Comparison of ENCODE assay signal across 22 cellular contexts in the genomic region with DNA sequence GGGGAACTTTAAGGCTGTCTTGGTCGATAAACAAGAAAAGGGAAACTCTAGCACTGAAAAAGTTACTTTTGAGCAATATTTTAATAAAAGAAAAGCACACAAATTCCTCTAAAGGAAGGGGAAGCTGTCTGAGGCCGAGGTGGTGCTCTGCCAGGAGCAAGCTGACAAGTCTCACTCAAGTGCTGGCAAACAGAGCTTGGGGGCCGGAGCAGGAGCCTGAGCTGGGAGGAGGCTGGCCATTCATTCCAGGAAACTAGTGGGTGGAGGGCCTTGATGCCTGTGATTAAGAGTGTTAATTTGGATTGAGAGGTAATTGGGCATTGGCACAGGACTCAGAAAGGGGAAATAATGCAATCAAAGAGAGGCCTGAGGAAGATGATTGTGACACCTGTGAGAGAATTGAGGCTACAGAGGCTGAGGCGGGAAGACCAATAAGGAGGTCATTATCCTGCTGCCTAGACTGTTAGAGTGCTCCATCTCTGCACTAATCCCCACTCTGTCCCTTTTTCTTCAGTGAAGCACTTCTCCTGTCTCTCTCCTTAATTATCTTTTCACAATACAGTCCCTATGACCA.
A peak's percentile ranks its signal among the peaks of the same experiment; 100 is the strongest.
DNase-seq lines count a peak whose midpoint lies in the region; ATAC-seq, FAIRE-seq and TF ChIP-seq lines count a peak whose summit lies in the region.
"Had no signal": no experiment of that assay in that cellular context is flagged by ENCODE, and none has a peak within 500 bp of the region (broad histone marks: within the 10 kb centered on the region; RNA-seq: fewer than 3 reads in every experiment).

No MANE protein-coding gene starts in this region.

- H3K27me3 ChIP-seq in astrocyte (ENCODE audit: insufficient read depth, low read length), result no peaks in the 10 kb centered on the region
- H3K27me3 ChIP-seq in aorta (ENCODE audit: control insufficient read depth in 1 of 2, insufficient read depth in 2 of 2, low read length in 1 of 2), result no peaks in the 10 kb centered on the region
- H3K27me3 ChIP-seq: right lobe of liver, upper lobe of left lung had no signal

- H3K9me3 Mint-ChIP-seq in astrocyte (ENCODE audit: unreplicated experiment) (no peaks in the 10 kb centered on the region), glutamatergic neuron (ENCODE audit: unreplicated experiment) (no peaks in the 10 kb centered on the region)
- H3K9me3 Mint-ChIP-seq: activated naive CD4-positive, alpha-beta T cell treated with anti-CD3 and anti-CD28 coated beads, Interleukin-2, amount 10 ng/mL, durations not matched to agents 7 days and 5 days; H9; stimulated activated naive CD8-positive, alpha-beta T cell treated with anti-CD3 and anti-CD28 coated beads, Interleukin-15, Interleukin-2, amounts not matched to agents 100 ng/mL and 50 ng/mL, for 24 hours; T-cell had no signal

- H3K9me3 ChIP-seq in astrocyte (ENCODE audit: insufficient read depth, low read depth, low read length) (no peaks in the 10 kb centered on the region), aorta (ENCODE audit: control insufficient read depth, low read length) (no peaks in the 10 kb centered on the region)
- H3K9me3 ChIP-seq: right lobe of liver, upper lobe of left lung had no signal

- H3K4me1 Mint-ChIP-seq in astrocyte (ENCODE audit: low read depth, unreplicated experiment) (no peaks in the 10 kb centered on the region), glutamatergic neuron (ENCODE audit: low read depth, unreplicated experiment) (peaks cover 2% of the 10 kb centered on the region)
- H3K4me1 Mint-ChIP-seq: activated naive CD4-positive, alpha-beta T cell treated with anti-CD3 and anti-CD28 coated beads, Interleukin-2, amount 10 ng/mL, durations not matched to agents 7 days and 5 days; T-cell had no signal

- no peaks in the 10 kb centered on the region for H3K4me1 ChIP-seq in astrocyte (ENCODE audit: insufficient read depth, low read length)
- H3K4me1 ChIP-seq in aorta (ENCODE audit: control insufficient read depth in 1 of 2, insufficient read depth in 2 of 2, low read length in 2 of 2), result no peaks in the 10 kb centered on the region
- H3K4me1 ChIP-seq: right lobe of liver had no signal

- no peaks in the 10 kb centered on the region for H4K20me1 ChIP-seq in astrocyte (ENCODE audit: insufficient read depth, low read length)

- no peak for TF ChIP-seq CTCF in astrocyte (IDR thresholded peaks at IDR 0.05; ENCODE audit: insufficient read depth, low read depth, low read length)
- no peak for TF ChIP-seq CTCF in glutamatergic neuron (IDR thresholded peaks at IDR 0.05; ENCODE audit: partially characterized antibody, unreplicated experiment)

- H3K4me3 ChIP-seq in astrocyte (ENCODE audit: insufficient read depth, low read depth, low read length), result no peak overlapping the region
- H3K4me3 ChIP-seq in aorta (ENCODE audit: low read length in 2 of 2), result no peak overlapping the region
- H3K4me3 ChIP-seq: right lobe of liver, upper lobe of left lung had no signal

- H3K27ac ChIP-seq in astrocyte (ENCODE audit: low read depth, low read length), result no peak overlapping the region
- H3K27ac ChIP-seq in aorta (ENCODE audit: low read depth in 1 of 2, low read length in 2 of 2), result no peak overlapping the region
- H3K27ac ChIP-seq: right lobe of liver had no signal

- no peak overlapping the region for H3K9ac ChIP-seq in astrocyte (ENCODE audit: low read length)

- DNase-seq in SKM-1 treated with dmso at 0.1 percent for 144 hours (lab: John Stamatoyannopoulos, UW; ENCODE audit: unreplicated experiment) (peak; percentile 20), SKM-1 (lab: John Stamatoyannopoulos, UW; ENCODE audit: unreplicated experiment) (no peak), astrocyte (ENCODE audit: low read depth) (no peak), iPS-NIHi7 (ENCODE audit: extremely low spot score) (peak; percentile 21), aorta (peak in 1 of 2 donors; percentile 54), glutamatergic neuron (no peak)
- DNase-seq in activated naive CD4-positive, alpha-beta T cell treated with anti-CD3 and anti-CD28 coated beads, Interleukin-2, amount 50 U/mL, for 16 hours, result no peak
- DNase-seq: activated CD4-positive, alpha-beta T cell treated with anti-CD3 and anti-CD28 coated beads, Interleukin-2, amount 50 U/mL, for 1 hour; activated naive CD4-positive, alpha-beta T cell treated with anti-CD3 and anti-CD28 coated beads, Interleukin-2, amount 10 ng/mL, durations not matched to agents 7 days and 5 days; activated T-cell treated with anti-CD3 and anti-CD28 coated beads, Interleukin-2, amount 50 U/mL, for 1 hour; H9; KBM-7; NCI-H1048; NCI-H2107; NK-92 treated with Interleukin-12 subunit alpha and Interleukin-12 subunit beta, amount 100 ng/mL, for 24 hours; occipital lobe; right lobe of liver; T-cell had no signal

- no peaks in the 10 kb centered on the region for H3K79me2 ChIP-seq in astrocyte (ENCODE audit: insufficient read depth, low read length)

- H3K36me3 Mint-ChIP-seq in astrocyte (ENCODE audit: low read depth, unreplicated experiment) (no peaks in the 10 kb centered on the region), glutamatergic neuron (ENCODE audit: unreplicated experiment) (no peaks in the 10 kb centered on the region)
- H3K36me3 Mint-ChIP-seq: activated naive CD4-positive, alpha-beta T cell treated with anti-CD3 and anti-CD28 coated beads, Interleukin-2, amount 10 ng/mL, durations not matched to agents 7 days and 5 days; T-cell had no signal

- 34 to 44% methylated on average over 4 of the region's 4 CpGs for WGBS in aorta, 2 donors

- no peaks in the 10 kb centered on the region for H3K36me3 ChIP-seq in astrocyte (ENCODE audit: insufficient read depth, low read length)
- H3K36me3 ChIP-seq in aorta (ENCODE audit: control insufficient read depth in 1 of 2, insufficient read depth in 2 of 2, low read length in 1 of 2), result no peaks in the 10 kb centered on the region
- H3K36me3 ChIP-seq: right lobe of liver, upper lobe of left lung had no signal

- ATAC-seq in aorta (ENCODE audit: low FRiP score) (peak; percentile 63), HG03460 (IDR thresholded peaks at IDR 0.05; ENCODE audit: unreplicated experiment) (no peak)
- ATAC-seq: right lobe of liver, T-cell had no signal

- H3K4me3 Mint-ChIP-seq in astrocyte (ENCODE audit: unreplicated experiment) (no peak overlapping the region), glutamatergic neuron (ENCODE audit: unreplicated experiment) (no peak overlapping the region)
- H3K4me3 Mint-ChIP-seq: activated naive CD4-positive, alpha-beta T cell treated with anti-CD3 and anti-CD28 coated beads, Interleukin-2, amount 10 ng/mL, durations not matched to agents 7 days and 5 days; H9; stimulated activated naive CD8-positive, alpha-beta T cell treated with anti-CD3 and anti-CD28 coated beads, Interleukin-15, Interleukin-2, amounts not matched to agents 100 ng/mL and 50 ng/mL, for 24 hours; T-cell had no signal

- H3K27me3 Mint-ChIP-seq in astrocyte (ENCODE audit: low read depth, unreplicated experiment) (no peaks in the 10 kb centered on the region), glutamatergic neuron (ENCODE audit: unreplicated experiment) (no peaks in the 10 kb centered on the region)
- H3K27me3 Mint-ChIP-seq: activated naive CD4-positive, alpha-beta T cell treated with anti-CD3 and anti-CD28 coated beads, Interleukin-2, amount 10 ng/mL, durations not matched to agents 7 days and 5 days; stimulated activated naive CD8-positive, alpha-beta T cell treated with anti-CD3 and anti-CD28 coated beads, Interleukin-15, Interleukin-2, amounts not matched to agents 100 ng/mL and 50 ng/mL, for 24 hours; T-cell had no signal

- H2AFZ ChIP-seq in astrocyte (ENCODE audit: low read depth, low read length), result peak overlapping the region; percentile 23

- no peak overlapping the region for H3K27ac Mint-ChIP-seq in astrocyte (ENCODE audit: unreplicated experiment)
- no peak overlapping the region for H3K27ac Mint-ChIP-seq in glutamatergic neuron (ENCODE audit: unreplicated experiment)
- H3K27ac Mint-ChIP-seq: activated naive CD4-positive, alpha-beta T cell treated with anti-CD3 and anti-CD28 coated beads, Interleukin-2, amount 10 ng/mL, durations not matched to agents 7 days and 5 days; H9; stimulated activated naive CD8-positive, alpha-beta T cell treated with anti-CD3 and anti-CD28 coated beads, Interleukin-15, Interleukin-2, amounts not matched to agents 100 ng/mL and 50 ng/mL, for 24 hours; T-cell had no signal

- H3K4me2 ChIP-seq in astrocyte (ENCODE audit: low read length), result no peak overlapping the region

- no peak for FAIRE-seq in astrocyte (lab: Jason Lieb, UNC)
- FAIRE-seq: GM18507 had no signal

- intact Hi-C loops in aorta (cut with DNase I), result no loop called here

Comparison
In these comparisons a context has a peak if more than half of its experiments do, and no peak if none do; other contexts are left out.
1. DNase-seq: peak in SKM-1 treated with dmso at 0.1 percent for 144 hours (single experiment) and iPS-NIHi7 (single experiment); none in SKM-1 (single experiment), astrocyte (single experiment), glutamatergic neuron (single experiment) and activated naive CD4-positive, alpha-beta T cell treated with anti-CD3 and anti-CD28 coated beads, Interleukin-2, amount 50 U/mL, for 16 hours (single experiment).